ENCODE assay signal across 20 cellular contexts in genomic region chr11:72773696-72774095, GRCh38. TPM values are rescaled to one million over a fixed set of nuclear protein-coding genes. Genes with fewer than 3 reads are reported as not detected.
DNase-seq lines count a peak whose midpoint lies in the region; ATAC-seq and TF ChIP-seq lines count a peak whose summit lies in the region.
"Had no signal": no experiment of that assay in that cellular context is flagged by ENCODE, and none has a peak within 500 bp of the region (broad histone marks: within the 10 kb centered on the region; RNA-seq: fewer than 3 reads in every experiment).

No MANE protein-coding gene starts in this region.

- H3K27ac ChIP-seq in stomach = peak overlapping the region in 4 of 5 donors; percentile 56 to 96 (median 93)
- H3K27ac ChIP-seq: A549, Peyer's patch, VCaP had no signal

- H3K9ac ChIP-seq in mucosa of stomach (ENCODE audit: low read length) = peak overlapping the region; percentile 0

- TF ChIP-seq POLR2A in stomach (IDR thresholded peaks at IDR 0.05) = no peak

- peak overlapping the region; percentile 7 to 76 (median 48) for H3K4me3 Mint-ChIP-seq in brain
- H3K4me3 Mint-ChIP-seq: activated naive CD4-positive, alpha-beta T cell treated with anti-CD3 and anti-CD28 coated beads, Interleukin-2, amount 10 ng/mL, durations not matched to agents 7 days and 5 days; CD14-positive monocyte; stimulated activated naive B cell treated with anti-CD40 and anti-IgM and Interleukin-4, amounts not matched to agents 10 μg/mL and 1 μg/mL and 100 μg/mL, for 72 hours had no signal

- intact Hi-C loops in Right ventricle myocardium superior (cut with DNase I) (no loop called here), Right ventricle myocardium inferior (cut with DNase I) (no loop called here), stomach (cut with DNase I; ENCODE audit: low total_unique reads) (no loop called here)

- H3K27me3 Mint-ChIP-seq in brain = no peaks in the 10 kb centered on the region
- H3K27me3 Mint-ChIP-seq: stimulated activated naive B cell treated with anti-CD40 and anti-IgM and Interleukin-4, amounts not matched to agents 10 μg/mL and 1 μg/mL and 100 μg/mL, for 72 hours had no signal

- no peak overlapping the region for H3K4me3 ChIP-seq in mucosa of stomach (ENCODE audit: low read length)
- H3K4me3 ChIP-seq in stomach = no peak overlapping the region
- H3K4me3 ChIP-seq: A549, Peyer's patch had no signal

- H3K36me3 ChIP-seq in mucosa of stomach (ENCODE audit: control insufficient read depth, insufficient read depth, low read length) (peaks cover 15% of the 10 kb centered on the region), stomach (peaks cover 4 to 21% (median 12%) of the 10 kb centered on the region in 4 donors)
- H3K36me3 ChIP-seq: Peyer's patch had no signal

- H3K27me3 ChIP-seq in mucosa of stomach (ENCODE audit: control insufficient read depth, insufficient read depth, low read length) (no peaks in the 10 kb centered on the region), stomach (no peaks in the 10 kb centered on the region)
- H3K27me3 ChIP-seq: Peyer's patch had no signal

- ATAC-seq in Right ventricle myocardium superior (ENCODE audit: poor library complexity) (no peak), Right ventricle myocardium inferior (no peak)
- ATAC-seq: left colon; stimulated activated naive B cell treated with anti-CD40 and anti-IgM and Interleukin-4, amounts not matched to agents 10 μg/mL and 1 μg/mL and 100 μg/mL, for 72 hours had no signal

- no peaks in the 10 kb centered on the region for H3K9me3 Mint-ChIP-seq in brain
- H3K9me3 Mint-ChIP-seq: activated naive CD4-positive, alpha-beta T cell treated with anti-CD3 and anti-CD28 coated beads, Interleukin-2, amount 10 ng/mL, durations not matched to agents 7 days and 5 days; stimulated activated naive B cell treated with anti-CD40 and anti-IgM and Interleukin-4, amounts not matched to agents 10 μg/mL and 1 μg/mL and 100 μg/mL, for 72 hours had no signal

- no peaks in the 10 kb centered on the region for H3K9me3 ChIP-seq in mucosa of stomach (ENCODE audit: control insufficient read depth, low read length)
- no peaks in the 10 kb centered on the region for H3K9me3 ChIP-seq in stomach
- H3K9me3 ChIP-seq: A549, Peyer's patch had no signal

- TF ChIP-seq CTCF in brain (conservative IDR thresholded peaks at IDR 0.05) (no peak), stomach (IDR thresholded peaks at IDR 0.05) (no peak)

- H3K4me1 Mint-ChIP-seq in brain = peaks cover 66% of the 10 kb centered on the region
- H3K4me1 Mint-ChIP-seq: activated naive CD4-positive, alpha-beta T cell treated with anti-CD3 and anti-CD28 coated beads, Interleukin-2, amount 10 ng/mL, durations not matched to agents 7 days and 5 days had no signal

- H3K27ac Mint-ChIP-seq in brain = peak overlapping the region; percentile 77 to 98 (median 91)
- H3K27ac Mint-ChIP-seq: activated naive CD4-positive, alpha-beta T cell treated with anti-CD3 and anti-CD28 coated beads, Interleukin-2, amount 10 ng/mL, durations not matched to agents 7 days and 5 days; CD14-positive monocyte; stimulated activated naive B cell treated with anti-CD40 and anti-IgM and Interleukin-4, amounts not matched to agents 10 μg/mL and 1 μg/mL and 100 μg/mL, for 72 hours had no signal

- no peaks in the 10 kb centered on the region for H3K36me3 Mint-ChIP-seq in brain
- H3K36me3 Mint-ChIP-seq: activated naive CD4-positive, alpha-beta T cell treated with anti-CD3 and anti-CD28 coated beads, Interleukin-2, amount 10 ng/mL, durations not matched to agents 7 days and 5 days had no signal

- no peak for TF ChIP-seq EP300 in stomach (IDR thresholded peaks at IDR 0.05)

- DNase-seq in Right ventricle myocardium superior (peak; percentile 12), Right ventricle myocardium inferior (ENCODE audit: missing footprints) (no peak), stomach (no peak), foreskin melanocyte (no peak), HuH-7.5 (ENCODE audit: low spot score) (no peak)
- no peak for DNase-seq in stimulated activated naive CD4-positive, alpha-beta T cell treated with Interleukin-2 at 50 U/mL for 16 hours (lab: John Stamatoyannopoulos, UW)
- DNase-seq: activated CD4-positive, alpha-beta T cell treated with anti-CD3 and anti-CD28 coated beads, Interleukin-2, amount 50 U/mL, for 4 hours; activated naive CD4-positive, alpha-beta T cell treated with anti-CD3 and anti-CD28 coated beads, Interleukin-2, amount 10 ng/mL, durations not matched to agents 7 days and 5 days; activated T-cell treated with anti-CD3 and anti-CD28 coated beads, Interleukin-2, amount 50 U/mL, for 1 hour; DMS153; left colon; NCI-H1417 treated with DMSO at 0.1 percent for 48 hours; Peyer's patch; stimulated activated naive B cell treated with anti-CD40 and anti-IgM and Interleukin-4, amounts not matched to agents 10 μg/mL and 1 μg/mL and 100 μg/mL, for 72 hours; SW 1271 had no signal

- H3K4me1 ChIP-seq in mucosa of stomach (ENCODE audit: control insufficient read depth, insufficient read depth, low read length) (peaks cover 88% of the 10 kb centered on the region), stomach (peaks cover 65 to 96% (median 84%) of the 10 kb centered on the region in 4 donors)

- 31 to 62% (median 46%) methylated on average over 6 of the region's 6 CpGs for WGBS in stomach, 5 donors

RNA-seq across cellular contexts. Expression of gene STARD10, which starts 20.2 kb away (rescaled TPM):
- total RNA-seq in Right ventricle myocardium superior (117 TPM), Right ventricle myocardium inferior (114 TPM), stomach (100 to 1,000 TPM; 125 to 895 (median 321) TPM)
- polyA plus RNA-seq in brain (ENCODE audit: insufficient read depth, low read depth, low replicate concordance) (109 TPM), stomach (100 to 1,000 TPM; 310 to 950 (median 759) TPM)

RNA-seq across cellular contexts. Expression of gene ARAP1, which starts 21.5 kb away (rescaled TPM):
- total RNA-seq in Right ventricle myocardium superior (58.0 TPM), Right ventricle myocardium inferior (55.2 TPM), stomach (100 to 1,000 TPM in 3 of 5 donors, 10 to 100 TPM in 2; 61.9 to 201 (median 127) TPM)
- polyA plus RNA-seq in brain (ENCODE audit: insufficient read depth, low read depth, low replicate concordance) (36.6 TPM), stomach (10 to 100 TPM; 32.2 to 51.1 (median 38.2) TPM)

RNA-seq across cellular contexts. Expression of gene ATG16L2, which starts 40.5 kb away (rescaled TPM):
- total RNA-seq in Right ventricle myocardium superior = 16.8 TPM
- 16.5 TPM for total RNA-seq in Right ventricle myocardium inferior
- 6.2 TPM for polyA plus RNA-seq in brain (ENCODE audit: insufficient read depth, low read depth, low replicate concordance)
- total RNA-seq in stomach = 100 to 1,000 TPM in 1 of 5 donors, 10 to 100 TPM in 4; 13.0 to 266 (median 40.3) TPM
- 10 to 100 TPM; 15.4 to 67.0 (median 30.4) TPM for polyA plus RNA-seq in stomach
